17 cellular contexts compared by ENCODE assay signal in genomic region chr20:5181955-5182354, GRCh38. TPM values are rescaled to one million over a fixed set of nuclear protein-coding genes. Genes with fewer than 3 reads are reported as not detected.
A peak's percentile ranks its signal among the peaks of the same experiment; 100 is the strongest.
DNase-seq lines count a peak whose midpoint lies in the region; ATAC-seq and TF ChIP-seq lines count a peak whose summit lies in the region.
"Had no signal": no experiment of that assay in that cellular context is flagged by ENCODE, and none has a peak within 500 bp of the region (broad histone marks: within the 10 kb centered on the region; RNA-seq: fewer than 3 reads in every experiment).

No MANE protein-coding gene starts in this region.

- no peak overlapping the region for H3K27ac Mint-ChIP-seq in endothelial cell (ENCODE audit: unreplicated experiment)
- peak overlapping the region in 1 of 10 donors; percentile 75 for H3K27ac Mint-ChIP-seq in naive thymus-derived CD8-positive, alpha-beta T cell
- H3K27ac Mint-ChIP-seq: mesothelial cell of epicardium had no signal

- DNase-seq in AG08396 (ENCODE audit: low spot score) = peak; percentile 56
- DNase-seq in M059J (ENCODE audit: low read depth) = peak; percentile 67
- DNase-seq in endothelial cell (ENCODE audit: low spot score) = no peak
- no peak for DNase-seq in left colon
- no peak for DNase-seq in naive thymus-derived CD8-positive, alpha-beta T cell
- no peak for DNase-seq in superior temporal gyrus (ENCODE audit: extremely low spot score)
- no peak for DNase-seq in KG1 (lab: John Stamatoyannopoulos, UW)
- no peak for DNase-seq in lower leg skin (ENCODE audit: low spot score in 2 of 2)
- DNase-seq: activated CD4-positive, alpha-beta T cell treated with anti-CD3 and anti-CD28 coated beads for 48 hours; endodermal cell; NCI-H446 treated with DMSO at 0.1 percent for 48 hours; retina; stomach; T-helper 2 cell had no signal

- H3K4me1 Mint-ChIP-seq in endothelial cell (ENCODE audit: unreplicated experiment) = peaks cover 36% of the 10 kb centered on the region
- peaks cover 0 to 6% (median 0%) of the 10 kb centered on the region in 4 donors for H3K4me1 Mint-ChIP-seq in naive thymus-derived CD8-positive, alpha-beta T cell
- H3K4me1 Mint-ChIP-seq: brain, mesothelial cell of epicardium had no signal

- ATAC-seq in left colon = peak; percentile 23
- no peak for ATAC-seq in naive thymus-derived CD8-positive, alpha-beta T cell

- WGBS in lower leg skin, 2 donors = 90 to 96% methylated on average over 1 of the region's 1 CpG

- POLR2A ChIA-PET in naive thymus-derived CD8-positive, alpha-beta T cell (lab: Charles Lee) = no interaction called here

- no peak overlapping the region for H3K4me3 ChIP-seq in lower leg skin (ENCODE audit: low read depth, poor library complexity, severe bottlenecking)
- H3K4me3 ChIP-seq: BLaER1, stomach had no signal

- H3K27me3 Mint-ChIP-seq in endothelial cell (ENCODE audit: unreplicated experiment) = peaks cover 4% of the 10 kb centered on the region
- H3K27me3 Mint-ChIP-seq in naive thymus-derived CD8-positive, alpha-beta T cell = no peaks in the 10 kb centered on the region
- H3K27me3 Mint-ChIP-seq: brain had no signal

- no peak for TF ChIP-seq POLR2A in lower leg skin (IDR thresholded peaks at IDR 0.05)

- H3K4me3 Mint-ChIP-seq in endothelial cell (ENCODE audit: unreplicated experiment) = peak overlapping the region; percentile 27
- no peak overlapping the region for H3K4me3 Mint-ChIP-seq in naive thymus-derived CD8-positive, alpha-beta T cell
- H3K4me3 Mint-ChIP-seq: brain, endodermal cell, mesothelial cell of epicardium had no signal

- H3K36me3 Mint-ChIP-seq in endothelial cell (ENCODE audit: low read depth, unreplicated experiment) = peaks cover 50% of the 10 kb centered on the region
- peaks cover 0 to 91% (median 10%) of the 10 kb centered on the region in 3 donors for H3K36me3 Mint-ChIP-seq in naive thymus-derived CD8-positive, alpha-beta T cell

- intact Hi-C loops in left colon (cut with DNase I, micrococcal nuclease) = loop anchor here in 1 of 2 donors (10.0 kb wide), 1 partner anchor 47 kb away; no protein-coding TSS in a partner anchor
- intact Hi-C loops in lower leg skin (cut with DNase I; ENCODE audit: low total_unique reads) = no loop called here

- no peak for TF ChIP-seq CTCF in endothelial cell (IDR thresholded peaks at IDR 0.05; ENCODE audit: unreplicated experiment)
- TF ChIP-seq CTCF in lower leg skin (IDR thresholded peaks at IDR 0.05) = no peak

- H3K9me3 Mint-ChIP-seq in endothelial cell (ENCODE audit: unreplicated experiment) = no peaks in the 10 kb centered on the region
- no peaks in the 10 kb centered on the region for H3K9me3 Mint-ChIP-seq in naive thymus-derived CD8-positive, alpha-beta T cell
- H3K9me3 Mint-ChIP-seq: brain, endodermal cell, mesothelial cell of epicardium had no signal

RNA-seq across cellular contexts. Expression of gene CDS2, which starts 55.1 kb away (rescaled TPM):
- total RNA-seq in M059J (2014; rRNA removed; shearing (Covaris generic)) = 25.8 and 42.0 TPM in 2 replicates
- total RNA-seq in endothelial cell (ENCODE audit: unreplicated experiment) = 130 TPM
- 10 to 100 TPM; 33.4 to 42.6 TPM for total RNA-seq in left colon
- 10 to 100 TPM; 56.8 to 60.7 TPM for total RNA-seq in naive thymus-derived CD8-positive, alpha-beta T cell
- 10 to 100 TPM; 32.3 to 47.3 (median 39.7) TPM for polyA plus RNA-seq in naive thymus-derived CD8-positive, alpha-beta T cell
- total RNA-seq in lower leg skin = 10 to 100 TPM; 12.3 to 16.9 (median 14.7) TPM

Comparison
In these comparisons a context has a peak if more than half of its experiments do, and no peak if none do; other contexts are left out.
1. DNase-seq: peak in AG08396 (single experiment) and M059J (single experiment); none in endothelial cell (single experiment), left colon (0 of 2), naive thymus-derived CD8-positive, alpha-beta T cell (0 of 10), superior temporal gyrus (single experiment), KG1 (single experiment) and lower leg skin (0 of 2).